ENCODE assay signal across 1 cellular context in the genomic region with DNA sequence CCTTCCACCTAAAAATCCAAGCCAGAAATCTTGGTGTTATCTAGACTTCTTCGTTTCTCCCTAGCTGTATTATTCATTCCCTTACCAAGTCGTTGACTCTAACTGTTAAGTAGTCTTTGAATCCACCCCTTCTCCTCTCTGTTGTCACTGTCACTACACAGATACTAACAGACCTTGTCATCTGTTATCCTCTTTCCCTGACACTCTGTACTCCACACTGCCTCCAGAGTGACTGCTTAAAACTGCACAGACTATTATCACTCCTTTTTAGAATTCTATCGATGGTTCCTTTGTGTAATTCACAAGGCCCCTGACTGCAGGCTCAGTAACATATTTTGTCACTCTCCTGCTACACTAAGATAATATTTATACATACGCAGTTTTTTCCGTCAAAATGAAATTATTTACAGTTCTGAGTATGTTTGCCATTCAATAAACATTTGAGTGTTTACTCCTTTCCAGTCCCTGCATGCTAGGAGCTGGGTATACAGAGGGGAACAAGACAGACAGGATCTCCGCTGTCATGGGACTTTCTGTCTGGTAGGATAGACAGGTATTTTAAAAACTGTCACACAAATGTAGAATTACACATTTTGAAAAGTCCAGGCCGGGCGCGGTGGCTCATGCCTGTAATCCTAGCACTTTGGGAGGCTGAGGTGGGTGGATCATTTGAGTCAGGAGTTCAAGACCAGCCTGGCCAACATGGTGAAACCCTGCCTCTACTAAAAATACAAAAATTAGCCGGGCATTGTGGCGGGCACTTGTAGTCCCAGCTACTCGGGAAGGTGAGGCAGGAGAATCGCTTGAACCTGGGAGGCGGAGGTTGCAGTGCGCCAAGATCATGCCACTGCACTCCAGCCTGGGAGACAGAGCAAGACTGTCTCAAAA.
TF ChIP-seq lines count a peak whose summit lies in the region.

No MANE protein-coding gene starts in this region.

TF ChIP-seq in HepG2, 621 proteins besides CTCF, POLR2A, EP300 and RAD21:
- TF ChIP-seq NFKB2 (CRISPR knock-in tag; IDR thresholded peaks at IDR 0.05; ENCODE audit: borderline replicate concordance) (no peak), ZNF724P (CRISPR knock-in tag; IDR thresholded peaks at IDR 0.05; ENCODE audit: borderline replicate concordance) (no peak), MAFG (CRISPR knock-in tag; IDR thresholded peaks at IDR 0.05) (no peak), ZBTB34 (CRISPR knock-in tag; IDR thresholded peaks at IDR 0.05) (no peak), SAP130 (CRISPR knock-in tag; IDR thresholded peaks at IDR 0.05; ENCODE audit: low read depth) (0 out of 2 replicates have a peak, but pooled peaks have one; percentile 16), ZFX (CRISPR knock-in tag; IDR thresholded peaks at IDR 0.05; ENCODE audit: low read depth) (no peak)
TF ChIP-seq in HepG2: peak in this region for 1.
